Comparison of ENCODE assay signal across 8 cellular contexts in the genomic region with DNA sequence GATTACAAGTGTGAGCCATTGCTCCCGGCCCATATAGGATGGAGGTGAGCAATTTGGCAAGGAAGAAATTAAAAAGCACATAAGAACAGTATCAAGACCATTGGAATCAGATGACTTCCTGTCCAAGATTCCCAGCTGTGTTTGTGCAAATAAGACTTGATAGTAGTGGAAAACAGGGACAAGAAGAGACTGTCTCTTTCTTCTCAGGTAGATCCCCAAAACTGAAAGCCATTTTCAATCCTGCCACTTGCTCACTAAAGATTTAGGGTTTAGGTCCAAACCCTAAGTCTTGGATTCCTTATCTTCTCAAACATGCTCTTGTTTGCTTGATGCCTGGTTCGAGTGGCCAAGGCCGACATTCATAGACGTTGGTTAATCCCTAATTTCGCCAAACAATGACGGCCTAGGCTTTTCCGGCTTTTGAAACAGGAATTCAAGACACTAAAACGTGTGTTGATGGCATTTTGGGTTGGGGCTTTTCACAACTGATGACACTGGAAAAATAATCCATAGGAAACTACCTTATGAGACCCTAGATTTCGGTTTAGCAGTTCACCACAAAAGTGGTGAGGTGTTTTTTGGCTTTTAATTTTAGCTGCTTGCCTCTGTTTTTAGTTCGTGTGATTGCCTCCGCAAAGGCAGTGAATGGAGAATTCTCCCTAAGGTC. TPM values are rescaled to one million over a fixed set of nuclear protein-coding genes. Genes with fewer than 3 reads are reported as not detected.
A peak's percentile ranks its signal among the peaks of the same experiment; 100 is the strongest.
DNase-seq lines count a peak whose midpoint lies in the region; ATAC-seq, FAIRE-seq and TF ChIP-seq lines count a peak whose summit lies in the region.

No MANE protein-coding gene starts in this region.

- peak overlapping the region; percentile 83 for H3K4me3 Mint-ChIP-seq in activated T-cell treated with anti-CD3 and anti-CD28 coated beads, Interleukin-2, amount 50 U/mL, for 4 hours
- peak overlapping the region; percentile 86 for H3K4me3 Mint-ChIP-seq in activated naive CD8-positive, alpha-beta T cell treated with anti-CD3 and anti-CD28 coated beads, Interleukin-2, amount 10 ng/mL, durations not matched to agents 7 days and 5 days

- intact Hi-C loops in kidney (cut with DNase I) = no loop called here

- peaks cover 17 to 25% of the 10 kb centered on the region in 2 donors for H3K4me1 ChIP-seq in kidney (ENCODE audit: control insufficient read depth in 1 of 2, insufficient read depth in 1 of 2, low read depth in 1 of 2, low read length in 2 of 2)
- peaks cover 26% of the 10 kb centered on the region for H3K4me1 ChIP-seq in thymus (ENCODE audit: control insufficient read depth, insufficient read depth, low read length)

- H3K4me1 Mint-ChIP-seq in activated T-cell treated with anti-CD3 and anti-CD28 coated beads, Interleukin-2, amount 50 U/mL, for 4 hours (ENCODE audit: low read depth) = peaks cover 55% of the 10 kb centered on the region
- peaks cover 42% of the 10 kb centered on the region for H3K4me1 Mint-ChIP-seq in activated naive CD8-positive, alpha-beta T cell treated with anti-CD3 and anti-CD28 coated beads, Interleukin-2, amount 10 ng/mL, durations not matched to agents 7 days and 5 days

- H3K27me3 ChIP-seq in thymus (ENCODE audit: control insufficient read depth, insufficient read depth) = no peaks in the 10 kb centered on the region

- H3K36me3 ChIP-seq in kidney (ENCODE audit: control insufficient read depth in 1 of 2, insufficient read depth in 2 of 2, low read length in 2 of 2) = no peaks in the 10 kb centered on the region
- H3K36me3 ChIP-seq in thymus (ENCODE audit: control insufficient read depth, insufficient read depth) = no peaks in the 10 kb centered on the region

- H3K27ac ChIP-seq in kidney (ENCODE audit: low read depth in 2 of 2, low read length in 2 of 2) (peak overlapping the region; percentile 75 to 79), thymus (ENCODE audit: low read depth) (peak overlapping the region; percentile 78)

- ATAC-seq in activated T-cell treated with anti-CD3 and anti-CD28 coated beads, Interleukin-2, amount 50 U/mL, for 4 hours = no peak
- ATAC-seq in activated naive CD8-positive, alpha-beta T cell treated with anti-CD3 and anti-CD28 coated beads, Interleukin-2, amount 10 ng/mL, durations not matched to agents 7 days and 5 days (ENCODE audit: low read depth) = no peak

- no peaks in the 10 kb centered on the region for H3K9me3 Mint-ChIP-seq in activated T-cell treated with anti-CD3 and anti-CD28 coated beads, Interleukin-2, amount 50 U/mL, for 4 hours
- H3K9me3 Mint-ChIP-seq in activated naive CD8-positive, alpha-beta T cell treated with anti-CD3 and anti-CD28 coated beads, Interleukin-2, amount 10 ng/mL, durations not matched to agents 7 days and 5 days = no peaks in the 10 kb centered on the region

- H3K4me3 ChIP-seq in kidney (ENCODE audit: low read length in 2 of 2) (peak overlapping the region; percentile 31 to 48), thymus (ENCODE audit: low read length) (peak overlapping the region; percentile 93)

- H3K36me3 Mint-ChIP-seq in activated T-cell treated with anti-CD3 and anti-CD28 coated beads, Interleukin-2, amount 50 U/mL, for 4 hours (ENCODE audit: insufficient read depth) = peaks cover 10% of the 10 kb centered on the region
- H3K36me3 Mint-ChIP-seq in activated naive CD8-positive, alpha-beta T cell treated with anti-CD3 and anti-CD28 coated beads, Interleukin-2, amount 10 ng/mL, durations not matched to agents 7 days and 5 days = peaks cover 20% of the 10 kb centered on the region

- FAIRE-seq in kidney (lab: Jason Lieb, UNC) = no peak

- no peak for TF ChIP-seq CTCF in kidney (IDR thresholded peaks at IDR 0.05; ENCODE audit: borderline replicate concordance, extremely low read depth, insufficient read depth)

- WGBS in thymus = 40% methylated on average over 11 of the region's 11 CpGs

- no peaks in the 10 kb centered on the region for H3K9me3 ChIP-seq in kidney (ENCODE audit: control insufficient read depth in 1 of 2, low read length in 2 of 2)
- no peaks in the 10 kb centered on the region for H3K9me3 ChIP-seq in thymus (ENCODE audit: control insufficient read depth)

- POLR2A ChIA-PET in activated naive CD8-positive, alpha-beta T cell treated with anti-CD3 and anti-CD28 coated beads, Interleukin-2, amount 10 ng/mL, durations not matched to agents 7 days and 5 days (lab: Charles Lee) = interaction anchor here (0.7 to 3.5 kb wide), 6 partner anchors 12 to 615 kb away, joined by 3 to 14 read pairs (median 3); a partner anchor contains a TSS

- no peak for DNase-seq in activated T-cell treated with anti-CD3 and anti-CD28 coated beads, Interleukin-2, amount 50 U/mL, for 4 hours
- DNase-seq in activated T-cell treated with anti-CD3 and anti-CD28 coated beads, Interleukin-2, amount 50 U/mL, for 48 hours = no peak
- no peak for DNase-seq in activated naive CD8-positive, alpha-beta T cell treated with anti-CD3 and anti-CD28 coated beads, Interleukin-2, amount 10 ng/mL, durations not matched to agents 7 days and 5 days
- no peak for DNase-seq in kidney
- no peak for DNase-seq in superior temporal gyrus (ENCODE audit: extremely low spot score)
- DNase-seq in GF-D8 (lab: John Stamatoyannopoulos, UW) = no peak
- no peak for DNase-seq in Kasumi-1 (lab: John Stamatoyannopoulos, UW)

- H3K27ac Mint-ChIP-seq in activated naive CD8-positive, alpha-beta T cell treated with anti-CD3 and anti-CD28 coated beads, Interleukin-2, amount 10 ng/mL, durations not matched to agents 7 days and 5 days = peak overlapping the region; percentile 95

- H3K9ac ChIP-seq in kidney (ENCODE audit: low read length in 2 of 2) = peak overlapping the region; percentile 12 to 23

- no peaks in the 10 kb centered on the region for H3K27me3 Mint-ChIP-seq in activated T-cell treated with anti-CD3 and anti-CD28 coated beads, Interleukin-2, amount 50 U/mL, for 4 hours (ENCODE audit: low read depth)
- H3K27me3 Mint-ChIP-seq in activated naive CD8-positive, alpha-beta T cell treated with anti-CD3 and anti-CD28 coated beads, Interleukin-2, amount 10 ng/mL, durations not matched to agents 7 days and 5 days = no peaks in the 10 kb centered on the region

RNA-seq across cellular contexts. Expression of a gene that starts 1.0 kb away (rescaled TPM):
- total RNA-seq in activated T-cell treated with anti-CD3 and anti-CD28 coated beads, Interleukin-2, amount 50 U/mL, for 4 hours = 10 to 100 TPM; 69.9 to 80.4 (median 76.5) TPM
- total RNA-seq in activated naive CD8-positive, alpha-beta T cell treated with anti-CD3 and anti-CD28 coated beads, Interleukin-2, amount 10 ng/mL, durations not matched to agents 7 days and 5 days = 10 to 100 TPM; 98.6 TPM
- total RNA-seq in kidney = 52.0 TPM
- polyA plus RNA-seq in kidney (ENCODE audit: insufficient read depth, low read depth, low replicate concordance) = 11.7 TPM
- polyA plus RNA-seq in thymus = 16.2 TPM

RNA-seq across cellular contexts. Expression of a gene that starts 4.0 kb away (rescaled TPM):
- total RNA-seq in activated T-cell treated with anti-CD3 and anti-CD28 coated beads, Interleukin-2, amount 50 U/mL, for 4 hours = 10 to 100 TPM; 65.3 to 76.0 (median 72.8) TPM
- 10 to 100 TPM; 59.1 to 61.6 TPM for total RNA-seq in activated naive CD8-positive, alpha-beta T cell treated with anti-CD3 and anti-CD28 coated beads, Interleukin-2, amount 10 ng/mL, durations not matched to agents 7 days and 5 days
- 42.8 TPM for total RNA-seq in kidney
- polyA plus RNA-seq in kidney (ENCODE audit: insufficient read depth, low read depth, low replicate concordance) (12.8 TPM), thymus (27.8 TPM)

RNA-seq across cellular contexts. Expression of a gene that starts 22.9 kb away (rescaled TPM):
- total RNA-seq in activated T-cell treated with anti-CD3 and anti-CD28 coated beads, Interleukin-2, amount 50 U/mL, for 4 hours = 100 to 1,000 TPM; 247 to 280 (median 249) TPM
- 10 to 100 TPM; 58.7 to 60.4 TPM for total RNA-seq in activated naive CD8-positive, alpha-beta T cell treated with anti-CD3 and anti-CD28 coated beads, Interleukin-2, amount 10 ng/mL, durations not matched to agents 7 days and 5 days
- total RNA-seq in kidney = 55.0 TPM
- polyA plus RNA-seq in kidney (ENCODE audit: insufficient read depth, low read depth, low replicate concordance) = 103 TPM
- 38.9 TPM for polyA plus RNA-seq in thymus

RNA-seq across cellular contexts. Expression of a gene that starts 48.3 kb away (rescaled TPM):
- total RNA-seq in activated T-cell treated with anti-CD3 and anti-CD28 coated beads, Interleukin-2, amount 50 U/mL, for 4 hours = 1 to 10 TPM; 4.7 to 6.7 (median 4.9) TPM
- 10 to 100 TPM; 20.1 to 22.4 TPM for total RNA-seq in activated naive CD8-positive, alpha-beta T cell treated with anti-CD3 and anti-CD28 coated beads, Interleukin-2, amount 10 ng/mL, durations not matched to agents 7 days and 5 days
- 36.0 TPM for total RNA-seq in kidney
- polyA plus RNA-seq in kidney (ENCODE audit: insufficient read depth, low read depth, low replicate concordance) (67.2 TPM), thymus (41.1 TPM)

RNA-seq across cellular contexts. Expression of a gene that starts 48.5 kb away (rescaled TPM):
- total RNA-seq in activated T-cell treated with anti-CD3 and anti-CD28 coated beads, Interleukin-2, amount 50 U/mL, for 4 hours = under 1 TPM; 0.46 to 0.86 (median 0.53) TPM
- under 1 TPM; 0.23 to 0.36 TPM for total RNA-seq in activated naive CD8-positive, alpha-beta T cell treated with anti-CD3 and anti-CD28 coated beads, Interleukin-2, amount 10 ng/mL, durations not matched to agents 7 days and 5 days
- total RNA-seq in kidney = 3.4 TPM
- polyA plus RNA-seq in kidney (ENCODE audit: insufficient read depth, low read depth, low replicate concordance) (0.80 TPM), thymus (0.73 TPM)
